8 cellular contexts compared by ENCODE assay signal in the genomic region with DNA sequence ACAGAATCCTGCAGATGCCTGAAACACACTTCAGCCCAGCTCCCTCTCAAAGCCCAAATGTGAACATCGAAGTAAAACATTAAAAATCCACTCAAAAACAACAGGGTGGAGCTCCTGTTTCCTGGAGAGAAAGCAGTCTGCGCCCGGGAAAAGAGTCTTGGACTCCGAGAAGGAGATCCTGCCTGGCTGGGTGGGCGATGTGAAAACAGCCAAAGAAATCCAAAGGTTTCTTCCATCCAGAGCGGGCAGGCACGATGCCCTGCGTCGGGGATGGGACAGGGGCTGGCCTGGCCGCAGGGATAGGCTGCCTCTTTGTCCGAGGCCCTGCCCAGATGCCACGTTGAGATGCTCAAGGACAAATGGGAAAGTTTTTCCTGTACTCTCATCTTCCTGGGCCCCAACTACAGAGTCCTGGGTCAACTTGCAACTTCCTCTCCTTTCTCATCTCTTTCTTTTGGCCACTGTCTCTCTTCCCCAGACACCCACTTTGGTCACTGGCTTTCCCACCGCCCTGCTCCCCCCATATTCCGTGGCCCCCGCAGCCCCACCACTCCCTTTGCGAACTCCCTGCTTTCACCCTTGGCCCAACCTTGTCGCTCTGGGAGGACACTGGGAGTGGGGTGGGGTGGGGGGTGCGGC. TPM values are rescaled to one million over a fixed set of nuclear protein-coding genes. Genes with fewer than 3 reads are reported as not detected.
DNase-seq lines count a peak whose midpoint lies in the region; ATAC-seq and TF ChIP-seq lines count a peak whose summit lies in the region.

No MANE protein-coding gene starts in this region.

- H3K9me3 Mint-ChIP-seq in activated CD4-positive, alpha-beta T cell treated with anti-CD3 and anti-CD28 coated beads, Interleukin-2, amount 10 ng/mL, durations not matched to agents 24 days and 14 days = no peaks in the 10 kb centered on the region
- H3K9me3 Mint-ChIP-seq in brain = no peaks in the 10 kb centered on the region

- H3K27ac Mint-ChIP-seq in activated CD4-positive, alpha-beta T cell treated with anti-CD3 and anti-CD28 coated beads, Interleukin-2, amount 10 ng/mL, durations not matched to agents 24 days and 14 days = peak overlapping the region; percentile 77
- peak overlapping the region; percentile 78 to 94 (median 91) for H3K27ac Mint-ChIP-seq in brain

- no peak for TF ChIP-seq CTCF in brain (conservative IDR thresholded peaks at IDR 0.05)

- H3K27me3 Mint-ChIP-seq in activated CD4-positive, alpha-beta T cell treated with anti-CD3 and anti-CD28 coated beads, Interleukin-2, amount 10 ng/mL, durations not matched to agents 24 days and 14 days = no peaks in the 10 kb centered on the region
- peaks cover 16% of the 10 kb centered on the region for H3K27me3 Mint-ChIP-seq in brain

- intact Hi-C loops in activated CD4-positive, alpha-beta T cell treated with anti-CD3 and anti-CD28 coated beads, Interleukin-2, amount 10 ng/mL, durations not matched to agents 24 days and 14 days (cut with micrococcal nuclease) = loop anchor here (2.0 kb wide), 1 partner anchor 422 kb away; a partner anchor contains a TSS

- DNase-seq in activated CD4-positive, alpha-beta T cell treated with anti-CD3 and anti-CD28 coated beads, Interleukin-2, amount 10 ng/mL, durations not matched to agents 24 days and 14 days = peak; percentile 65
- DNase-seq in activated CD4-positive, alpha-beta T cell treated with anti-CD3 and anti-CD28 coated beads for 1 hour = no peak
- DNase-seq in NCI-H69 (lab: John Stamatoyannopoulos, UW) (peak; percentile 71), iPS DF 19.7 (ENCODE audit: low read depth, low spot score) (peak; percentile 64), putamen (ENCODE audit: low spot score) (peak; percentile 74)

- H3K4me3 Mint-ChIP-seq in activated CD4-positive, alpha-beta T cell treated with anti-CD3 and anti-CD28 coated beads, Interleukin-2, amount 10 ng/mL, durations not matched to agents 24 days and 14 days = peak overlapping the region; percentile 92
- peak overlapping the region; percentile 92 to 98 (median 97) for H3K4me3 Mint-ChIP-seq in brain

- peaks cover 6% of the 10 kb centered on the region for H3K36me3 Mint-ChIP-seq in activated CD4-positive, alpha-beta T cell treated with anti-CD3 and anti-CD28 coated beads, Interleukin-2, amount 10 ng/mL, durations not matched to agents 24 days and 14 days (ENCODE audit: low read depth)
- peaks cover 2% of the 10 kb centered on the region for H3K36me3 Mint-ChIP-seq in brain

- H3K4me1 Mint-ChIP-seq in activated CD4-positive, alpha-beta T cell treated with anti-CD3 and anti-CD28 coated beads, Interleukin-2, amount 10 ng/mL, durations not matched to agents 24 days and 14 days = peaks cover 52% of the 10 kb centered on the region
- peaks cover 71% of the 10 kb centered on the region for H3K4me1 Mint-ChIP-seq in brain

- ATAC-seq in HG03095 (IDR thresholded peaks at IDR 0.05; ENCODE audit: unreplicated experiment) = no peak
- ATAC-seq in HG02642 (IDR thresholded peaks at IDR 0.05; ENCODE audit: poor library complexity, unreplicated experiment) = no peak

RNA-seq across cellular contexts. Expression of a gene that starts 0.6 kb away (rescaled TPM):
- total RNA-seq in activated CD4-positive, alpha-beta T cell treated with anti-CD3 and anti-CD28 coated beads, Interleukin-2, amount 10 ng/mL, durations not matched to agents 24 days and 14 days = 9.1 and 9.5 TPM in 2 replicates
- polyA plus RNA-seq in brain (ENCODE audit: insufficient read depth, low read depth, low replicate concordance) = 6.4 TPM

RNA-seq across cellular contexts. Expression of a gene that starts 55.6 kb away (rescaled TPM):
- 194 and 207 TPM in 2 replicates for total RNA-seq in activated CD4-positive, alpha-beta T cell treated with anti-CD3 and anti-CD28 coated beads, Interleukin-2, amount 10 ng/mL, durations not matched to agents 24 days and 14 days
- polyA plus RNA-seq in brain (ENCODE audit: insufficient read depth, low read depth, low replicate concordance) = 187 TPM
